8 cellular contexts compared by ENCODE assay signal in the genomic region with DNA sequence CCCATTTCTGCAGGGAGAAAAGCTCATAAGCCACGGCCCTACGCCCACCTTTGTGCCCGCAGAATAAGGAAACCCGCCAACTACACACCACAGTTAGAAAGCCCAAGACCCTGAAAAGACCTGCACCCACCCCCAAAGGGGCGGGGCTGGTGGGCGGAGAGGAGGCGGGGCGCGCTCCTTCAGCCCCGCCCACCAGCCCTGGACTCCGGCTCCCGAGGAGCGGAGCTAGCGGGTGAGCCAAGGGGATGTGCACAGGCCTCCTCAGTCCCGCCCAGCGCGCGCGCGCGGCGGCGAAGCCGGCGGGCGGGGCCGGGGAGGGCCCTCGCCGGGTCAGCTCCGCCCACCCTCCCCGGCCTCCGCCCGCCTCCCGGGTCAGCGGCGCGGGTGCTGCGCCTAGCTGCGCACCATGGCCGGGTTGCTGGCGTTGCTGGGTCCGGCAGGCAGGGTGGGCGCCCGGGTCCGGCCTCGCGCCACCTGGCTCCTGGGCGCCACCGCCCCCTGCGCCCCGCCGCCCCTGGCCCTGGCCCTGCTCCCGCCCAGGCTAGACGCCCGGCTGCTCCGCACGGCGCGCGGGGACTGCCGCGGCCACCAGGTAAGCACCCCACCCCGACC. TPM values are rescaled to one million over a fixed set of nuclear protein-coding genes. Genes with fewer than 3 reads are reported as not detected.
DNase-seq lines count a peak whose midpoint lies in the region; ATAC-seq and TF ChIP-seq lines count a peak whose summit lies in the region.

A gene with protein sequence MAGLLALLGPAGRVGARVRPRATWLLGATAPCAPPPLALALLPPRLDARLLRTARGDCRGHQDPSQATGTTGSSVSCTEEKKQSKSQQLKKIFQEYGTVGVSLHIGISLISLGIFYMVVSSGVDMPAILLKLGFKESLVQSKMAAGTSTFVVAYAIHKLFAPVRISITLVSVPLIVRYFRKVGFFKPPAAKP (plus strand): TSS at position 375 of the 612 bp plus-strand sequence. CDS start 32 bp downstream, at position 407.

- peak within 1 kb of the TSS; percentile 57 for H3K9ac ChIP-seq in neural cell (ENCODE audit: low read length)

- no peaks in the 10 kb centered on the region for H3K9me2 ChIP-seq in GM23338 (ENCODE audit: insufficient read depth)
- no peaks in the 10 kb centered on the region for H3K9me2 ChIP-seq in neural cell (ENCODE audit: insufficient read depth, low read length)

- H3K4me1 ChIP-seq in GM23338 (ENCODE audit: insufficient read depth), result peaks cover 14% of the 10 kb centered on the region

- H3K9me3 ChIP-seq in neural cell (ENCODE audit: low read length), result no peaks in the 10 kb centered on the region

- H3K9me3 Mint-ChIP-seq in GM23338, result no peaks in the 10 kb centered on the region; the same call in 2 of the 3 replicates
- H3K9me3 Mint-ChIP-seq in stimulated activated naive CD8-positive, alpha-beta T cell treated with anti-CD3 and anti-CD28 coated beads, Interleukin-15, amount 100 ng/mL, for 72 hours, result no peaks in the 10 kb centered on the region

- H3K79me2 ChIP-seq in GM23338 (replicated peaks; ENCODE audit: insufficient read depth) (no peaks in the 10 kb centered on the region), neural cell (replicated peaks; ENCODE audit: insufficient read depth, low read length) (no peaks in the 10 kb centered on the region)

- no peak for TF ChIP-seq RAD21 in neural cell (conservative IDR thresholded peaks at IDR 0.05)

- H3K27me3 ChIP-seq in GM23338 (ENCODE audit: insufficient read depth) (no peaks in the 10 kb centered on the region), neural cell (ENCODE audit: insufficient read depth, low read depth, low read length) (no peaks in the 10 kb centered on the region)

- peak within 1 kb of the TSS; percentile 79 for H3K4me3 Mint-ChIP-seq in GM23338
- peak within 1 kb of the TSS; percentile 89 to 95 for H3K4me3 Mint-ChIP-seq in stimulated activated naive CD8-positive, alpha-beta T cell treated with anti-CD3 and anti-CD28 coated beads, Interleukin-15, amount 100 ng/mL, for 72 hours

- H4K20me1 ChIP-seq in GM23338 (replicated peaks; ENCODE audit: insufficient read depth), result no peaks in the 10 kb centered on the region
- H4K20me1 ChIP-seq in neural cell (ENCODE audit: insufficient read depth), result no peaks in the 10 kb centered on the region

- peak within 1 kb of the TSS; percentile 82 for H3K4me3 ChIP-seq in GM23338
- H3K4me3 ChIP-seq in fibroblast of villous mesenchyme (ENCODE audit: low read depth, low read length), result peak within 1 kb of the TSS; percentile 83
- peak within 1 kb of the TSS; percentile 82 for H3K4me3 ChIP-seq in neural cell (ENCODE audit: low read length)

- H3K27ac ChIP-seq in GM23338 (ENCODE audit: low read depth) (no peak within 1 kb of the TSS), neural cell (ENCODE audit: low read length) (no peak within 1 kb of the TSS)

- H2AFZ ChIP-seq in GM23338, result peak within 1 kb of the TSS; percentile 91
- peak within 1 kb of the TSS; percentile 51 for H2AFZ ChIP-seq in neural cell (ENCODE audit: low read depth, low read length)

- DNase-seq in DMS79 (lab: John Stamatoyannopoulos, UW) (peak; percentile 60), GM23338 (ENCODE audit: low spot score) (peak; percentile 91), LHCN-M2 (ENCODE audit: low read depth) (peak; percentile 87), SHP77 (lab: John Stamatoyannopoulos, UW) (peak; percentile 83 to 97), fibroblast of villous mesenchyme (ENCODE audit: low read depth) (peak; percentile 89)
- peak; percentile 62 for DNase-seq in activated gamma-delta T cell treated with anti-CD3 and anti-CD28 coated beads, Interleukin-2, amount 50 U/mL, for 16 hours (ENCODE audit: low read depth)
- peak; percentile 76 to 82 for DNase-seq in stimulated activated naive CD8-positive, alpha-beta T cell treated with anti-CD3 and anti-CD28 coated beads, Interleukin-15, amount 100 ng/mL, for 72 hours

- H3K4me2 ChIP-seq in GM23338 (peak within 1 kb of the TSS; percentile 94), neural cell (ENCODE audit: low read length) (peak within 1 kb of the TSS; percentile 59)

- peaks cover 14% of the 10 kb centered on the region for H3K27me3 Mint-ChIP-seq in GM23338 (ENCODE audit: insufficient read depth, low read depth, poor library complexity)
- no peaks in the 10 kb centered on the region for H3K27me3 Mint-ChIP-seq in stimulated activated naive CD8-positive, alpha-beta T cell treated with anti-CD3 and anti-CD28 coated beads, Interleukin-15, amount 100 ng/mL, for 72 hours

- H3F3A ChIP-seq in GM23338 (replicated peaks; ENCODE audit: low read depth) (no peaks in the 10 kb centered on the region), neural cell (ENCODE audit: insufficient read depth, low read length, poor library complexity, severe bottlenecking) (no peaks in the 10 kb centered on the region)

- no peak within 1 kb of the TSS for H3K27ac Mint-ChIP-seq in GM23338
- H3K27ac Mint-ChIP-seq in stimulated activated naive CD8-positive, alpha-beta T cell treated with anti-CD3 and anti-CD28 coated beads, Interleukin-15, amount 100 ng/mL, for 72 hours, result peak within 1 kb of the TSS in 1 of 2 donors; percentile 93

- no peaks in the 10 kb centered on the region; the same call in 2 of the 3 replicates for H3K36me3 Mint-ChIP-seq in GM23338 (ENCODE audit: low read depth)

- H3K4me1 Mint-ChIP-seq in GM23338, result peaks cover 11% of the 10 kb centered on the region
- peaks cover 31% of the 10 kb centered on the region for H3K4me1 Mint-ChIP-seq in stimulated activated naive CD8-positive, alpha-beta T cell treated with anti-CD3 and anti-CD28 coated beads, Interleukin-15, amount 100 ng/mL, for 72 hours

- TF ChIP-seq CTCF in GM23338 (conservative IDR thresholded peaks at IDR 0.05; ENCODE audit: low read depth in 2 of 2) (no peak), fibroblast of villous mesenchyme (IDR thresholded peaks at IDR 0.05; ENCODE audit: insufficient read depth, low read depth, low read length) (no peak), neural cell (IDR thresholded peaks at IDR 0.05; ENCODE audit: poor library complexity, severe bottlenecking) (no peak)

- ATAC-seq in GM23338, result peak; percentile 90
- peak; percentile 99 for ATAC-seq in stimulated activated naive CD8-positive, alpha-beta T cell treated with anti-CD3 and anti-CD28 coated beads, Interleukin-15, amount 100 ng/mL, for 72 hours

- no peaks in the 10 kb centered on the region for H3K36me3 ChIP-seq in GM23338 (ENCODE audit: insufficient read depth)
- H3K36me3 ChIP-seq in neural cell (ENCODE audit: insufficient read depth, low read length), result no peaks in the 10 kb centered on the region

- TF ChIP-seq EP300 in neural cell (conservative IDR thresholded peaks at IDR 0.05; ENCODE audit: poor library complexity, severe bottlenecking), result no peak

TF ChIP-seq in GM23338, 12 proteins besides CTCF, POLR2A, EP300 and RAD21:
- 0 out of 2 replicates have a peak, but pooled peaks have one; percentile 38 for TF ChIP-seq POLR2AphosphoS5 (IDR thresholded peaks at IDR 0.05; ENCODE audit: low read depth)
- TF ChIP-seq CREB1 (CRISPR knock-in tag; IDR thresholded peaks at IDR 0.05; ENCODE audit: low read depth), result no peak

TF ChIP-seq in neural cell, 6 proteins besides CTCF, POLR2A, EP300 and RAD21:
- TF ChIP-seq POLR2AphosphoS5 (IDR thresholded peaks at IDR 0.05) (no peak), TAF1 (IDR thresholded peaks at IDR 0.05; ENCODE audit: low read depth) (no peak), EZH2 (IDR thresholded peaks at IDR 0.05; ENCODE audit: borderline replicate concordance, insufficient read depth, low read length, poor library complexity, severe bottlenecking) (no peak), SMC3 (conservative IDR thresholded peaks at IDR 0.05; ENCODE audit: poor library complexity) (no peak), MXI1 (conservative IDR thresholded peaks at IDR 0.05; ENCODE audit: poor library complexity, severe bottlenecking) (no peak)

RNA-seq across cellular contexts. Expression of the gene that starts here (rescaled TPM):
- 15.7 and 16.2 TPM in 2 replicates for total RNA-seq in GM23338 (2014; rRNA removed; shearing (Covaris generic))
- polyA plus RNA-seq in GM23338 (2016; fragmentation: Nextera tagmentation; extraction: Ambion mirVana) (14.6 and 15.4 TPM in 2 replicates), neural cell (6.6 and 7.3 TPM in 2 replicates)
- total RNA-seq in LHCN-M2 (2014; rRNA removed) (31.6 and 42.4 TPM in 2 replicates), fibroblast of villous mesenchyme (38.0 and 46.2 TPM in 2 replicates)
- polyA plus RNA-seq in LHCN-M2 (2012), result 24.2 TPM
- polyA minus RNA-seq in neural cell, result 6.6 and 8.5 TPM in 2 replicates
